2 cellular contexts compared by ENCODE assay signal in genomic region chr2:96873651-96874096, GRCh38.
TF ChIP-seq lines count a peak whose summit lies in the region.

No MANE protein-coding gene starts in this region.

TF ChIP-seq in liver, 16 proteins besides CTCF, POLR2A, EP300 and RAD21:
- TF ChIP-seq TAF1 (conservative IDR thresholded peaks at IDR 0.05) (no peak), NR2F2 (IDR thresholded peaks at IDR 0.05) (peak; percentile 86), RXRA (IDR thresholded peaks at IDR 0.05) (no peak), GABPA (IDR thresholded peaks at IDR 0.05 in 1 of 2, conservative IDR thresholded peaks at IDR 0.05 in 1 of 2) (no peak), JUND (IDR thresholded peaks at IDR 0.05) (no peak), FOXA1 (IDR thresholded peaks at IDR 0.05) (no peak), REST (IDR thresholded peaks at IDR 0.05) (no peak), SP1 (IDR thresholded peaks at IDR 0.05) (peak; percentile 39), FOXA2 (IDR thresholded peaks at IDR 0.05) (no peak)

TF ChIP-seq in HepG2, 621 proteins besides CTCF, POLR2A, EP300 and RAD21:
- no peak for TF ChIP-seq REPIN1 (CRISPR knock-in tag; IDR thresholded peaks at IDR 0.05; ENCODE audit: borderline replicate concordance, low read depth)
- no peak for TF ChIP-seq THYN1 (CRISPR knock-in tag; IDR thresholded peaks at IDR 0.05; ENCODE audit: borderline replicate concordance, low read depth)
- TF ChIP-seq ZNF264 (CRISPR knock-in tag; IDR thresholded peaks at IDR 0.05) = no peak
- TF ChIP-seq ESRRA (CRISPR knock-in tag; IDR thresholded peaks at IDR 0.05; ENCODE audit: low read depth) = no peak
- no peak for TF ChIP-seq ZBTB2 (CRISPR knock-in tag; IDR thresholded peaks at IDR 0.05; ENCODE audit: low read depth)
- no peak for TF ChIP-seq MLX (CRISPR knock-in tag; IDR thresholded peaks at IDR 0.05)
- TF ChIP-seq ZBTB26 (CRISPR knock-in tag; IDR thresholded peaks at IDR 0.05; ENCODE audit: borderline replicate concordance) = no peak
- TF ChIP-seq ZNF232 (CRISPR knock-in tag; IDR thresholded peaks at IDR 0.05; ENCODE audit: borderline replicate concordance) = no peak
- no peak for TF ChIP-seq THAP7 (CRISPR knock-in tag; IDR thresholded peaks at IDR 0.05)
- TF ChIP-seq GTF3A (CRISPR knock-in tag; conservative IDR thresholded peaks at IDR 0.05) = no peak
- no peak for TF ChIP-seq ZBTB21 (CRISPR knock-in tag; IDR thresholded peaks at IDR 0.05)
- TF ChIP-seq TBX2 (CRISPR knock-in tag; IDR thresholded peaks at IDR 0.05; ENCODE audit: borderline replicate concordance) = no peak
- TF ChIP-seq DR1 (CRISPR knock-in tag; IDR thresholded peaks at IDR 0.05) = no peak
- no peak for TF ChIP-seq ZNF121 (CRISPR knock-in tag; IDR thresholded peaks at IDR 0.05)
- no peak for TF ChIP-seq XBP1 (CRISPR knock-in tag; IDR thresholded peaks at IDR 0.05)
- TF ChIP-seq ELF3 (CRISPR knock-in tag; IDR thresholded peaks at IDR 0.05) = no peak
- no peak for TF ChIP-seq ATF7 (IDR thresholded peaks at IDR 0.05)
- TF ChIP-seq ATF7 (CRISPR knock-in tag; IDR thresholded peaks at IDR 0.05) = no peak
- TF ChIP-seq ZNF33A (CRISPR knock-in tag; IDR thresholded peaks at IDR 0.05; ENCODE audit: borderline replicate concordance) = no peak
- TF ChIP-seq PLRG1 (conservative IDR thresholded peaks at IDR 0.05) = no peak
- TF ChIP-seq IKZF1 (IDR thresholded peaks at IDR 0.05) = no peak
TF ChIP-seq in HepG2: peak in this region for 0.
